In the genomic region with DNA sequence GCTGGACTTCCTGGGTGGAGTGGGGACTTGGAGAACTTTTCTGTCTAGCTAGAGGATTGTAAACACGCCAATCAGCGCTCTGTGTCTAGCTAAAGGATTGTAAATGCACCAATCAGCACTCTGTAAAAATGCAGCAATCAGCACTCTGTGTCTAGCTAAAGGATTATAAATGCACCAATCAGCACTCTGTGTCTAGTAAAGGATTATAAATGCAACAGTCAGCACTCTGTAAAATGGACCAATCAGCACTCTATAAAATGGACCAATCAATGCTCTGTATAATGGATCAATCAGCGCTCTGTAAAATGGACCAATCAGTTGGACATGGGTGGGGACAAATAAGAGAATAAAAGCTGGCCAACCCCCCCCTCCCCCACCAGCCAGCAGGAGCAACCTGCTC, we compare ENCODE assay signal across 4 cellular contexts.
DNase-seq lines count a peak whose midpoint lies in the region; ATAC-seq, FAIRE-seq and TF ChIP-seq lines count a peak whose summit lies in the region.
"Not testable (repeated sequence)": the region's sequence is repeated elsewhere in the genome, so short reads cannot be mapped to it uniquely, and the experiment has no call there.

No MANE protein-coding gene starts in this region.

- H2AK5ac ChIP-seq in neuronal stem cell (ENCODE audit: low read depth, low read length): not testable (repeated sequence)

- not testable (repeated sequence) for H3K18ac ChIP-seq in neuronal stem cell (ENCODE audit: low read length)

- not testable (repeated sequence) for H3K4ac ChIP-seq in neuronal stem cell (ENCODE audit: low read length)

- not testable (repeated sequence) for BruUV-seq in HepG2 (replicated peaks; lab: Mats Ljungman, UMichigan)

- H3K14ac ChIP-seq in neuronal stem cell (ENCODE audit: low read length): not testable (repeated sequence)

- H3K23ac ChIP-seq in neuronal stem cell (ENCODE audit: low read depth, low read length, poor library complexity): not testable (repeated sequence)

- WGBS in A549 (ENCODE audit: missing lambda C conversion rate): 10% methylated on average over 3 of the region's 3 CpGs
- WGBS in HepG2 (ENCODE audit: low lambda C conversion rate): 15% methylated on average over 3 of the region's 3 CpGs
- no CpG with 5 or more reads among the region's 3 CpGs for WGBS in neuronal stem cell (ENCODE audit: extremely low coverage in 2 of 2, insufficient read length in 2 of 2, insufficient replicate concordance in 1 of 2), 2 donors

- not testable (repeated sequence) for H3K79me1 ChIP-seq in neuronal stem cell (ENCODE audit: low read depth, low read length)

- not testable (repeated sequence) for H3K27me3 ChIP-seq in HepG2 (ENCODE audit: control insufficient read depth in 1 of 2, insufficient read depth in 2 of 2, low read length in 2 of 2); neuronal stem cell (ENCODE audit: control insufficient read depth in 3 of 3, insufficient read depth in 3 of 3, low read depth in 1 of 3, low read length in 3 of 3)

- H2AFZ ChIP-seq in HepG2 (ENCODE audit: low read length): not testable (repeated sequence)
- H2AFZ ChIP-seq in neuronal stem cell (ENCODE audit: low read length): peak overlapping the region; percentile 40

- in situ Hi-C loops in HepG2 (cut with HindIII; ENCODE audit: extremely low pct_ligation_motif_present, low pct_unique_long_range_greater_than_20kb): not testable (repeated sequence)

- H4K91ac ChIP-seq in neuronal stem cell (ENCODE audit: low read depth, low read length, poor library complexity): not testable (repeated sequence)

- TF ChIP-seq EP300 in A549 (IDR thresholded peaks at IDR 0.05); HepG2 (IDR thresholded peaks at IDR 0.05; ENCODE audit: low read depth in 2 of 2, low read length in 2 of 2); HepG2 (CRISPR knock-in tag; IDR thresholded peaks at IDR 0.05; ENCODE audit: borderline replicate concordance): not testable (repeated sequence)

- H4K20me1 ChIP-seq in HepG2 (ENCODE audit: insufficient read depth, low read length): not testable (repeated sequence)

- not testable (repeated sequence) for H3K4me1 ChIP-seq in A549; HEK293 (ENCODE audit: control insufficient read depth, insufficient read depth, low read length); HepG2 (ENCODE audit: insufficient read depth, low read length); neuronal stem cell (ENCODE audit: control insufficient read depth in 2 of 2, insufficient read depth in 1 of 2, low read depth in 1 of 2, low read length in 2 of 2)

- H3K4me3 ChIP-seq in A549; HEK293 (ENCODE audit: low read depth, low read length); HepG2 (replicated peaks in 1 of 3; ENCODE audit: insufficient read depth in 1 of 3, low read depth in 2 of 3, low read length in 3 of 3); neuronal stem cell (ENCODE audit: low read length in 2 of 2): not testable (repeated sequence)

- not testable (repeated sequence) for H3K4me2 ChIP-seq in A549; HepG2 (ENCODE audit: low read depth, low read length); neuronal stem cell (ENCODE audit: insufficient read depth, low read length, poor library complexity, severe bottlenecking)

- not testable (repeated sequence) for H3K27ac ChIP-seq in A549; HEK293 (ENCODE audit: extremely low read depth, low read depth, low read length); HepG2 (ENCODE audit: extremely low read length, insufficient read depth, low read length); neuronal stem cell (replicated peaks; ENCODE audit: low read length)

- H4K8ac ChIP-seq in neuronal stem cell (ENCODE audit: low read depth, low read length): not testable (repeated sequence)

- not testable (repeated sequence) for ATAC-seq in A549, HepG2

- CTCF ChIA-PET in A549 (lab: Yijun Ruan, JAX); HepG2 (lab: Yijun Ruan, JAX; ENCODE audit: low intra/inter-chr PET ratio, low total read pairs): not testable (repeated sequence)
- CTCF ChIA-PET in HEK293 (lab: Yijun Ruan, JAX): interaction anchor here (0.6 kb wide), 1 partner anchor 290 kb away, joined by 3 read pairs; no protein-coding TSS in a partner anchor

- not testable (repeated sequence) for DNase-seq in A549 (ENCODE audit: low read depth in 1 of 2, low spot score in 1 of 2); HepG2 (ENCODE audit: low spot score); neuronal stem cell (ENCODE audit: low spot score)

- not testable (repeated sequence) for H3K9me3 ChIP-seq in A549; HEK293 (ENCODE audit: control insufficient read depth, insufficient read depth, low read depth, low read length); HepG2 (ENCODE audit: low read length); neuronal stem cell (replicated peaks in 1 of 2; ENCODE audit: control insufficient read depth in 2 of 2, insufficient read depth in 1 of 2, low read depth in 1 of 2, low read length in 2 of 2)

- TF ChIP-seq POLR2A in A549 (IDR thresholded peaks at IDR 0.05; ENCODE audit: low read length); HepG2 (IDR thresholded peaks at IDR 0.05; ENCODE audit: insufficient read depth in 1 of 2, low read depth in 2 of 2, low read length in 2 of 2): not testable (repeated sequence)

- not testable (repeated sequence) for H3K36me3 ChIP-seq in HEK293 (ENCODE audit: control insufficient read depth in 2 of 2, insufficient read depth in 1 of 2, low read length in 2 of 2); HepG2 (replicated peaks in 1 of 2; ENCODE audit: control insufficient read depth in 1 of 2, insufficient read depth in 2 of 2, low read length in 2 of 2); neuronal stem cell (replicated peaks in 1 of 2; ENCODE audit: control insufficient read depth in 2 of 2, insufficient read depth in 2 of 2, low read length in 2 of 2)

- H2BK12ac ChIP-seq in neuronal stem cell (ENCODE audit: low read length): not testable (repeated sequence)

- not testable (repeated sequence) for H3K79me2 ChIP-seq in HepG2 (ENCODE audit: insufficient read depth, low read length)

- H2BK120ac ChIP-seq in neuronal stem cell (ENCODE audit: low read depth, low read length): not testable (repeated sequence)

- not testable (repeated sequence) for FAIRE-seq in A549 (lab: Jason Lieb, UNC); HepG2 (lab: Jason Lieb, UNC)

- intact Hi-C loops in HepG2 (cut with micrococcal nuclease; ENCODE audit: unreplicated experiment): not testable (repeated sequence)

- not testable (repeated sequence) for TF ChIP-seq CTCF in A549 (IDR thresholded peaks at IDR 0.05); HEK293 (tag by site-specific recombination; IDR thresholded peaks at IDR 0.05); HepG2 (CRISPR knock-in tag; IDR thresholded peaks at IDR 0.05)

- POLR2A ChIA-PET in A549 (lab: Yijun Ruan, JAX); HEK293 (lab: Yijun Ruan, JAX); HepG2 (lab: Yijun Ruan, JAX): not testable (repeated sequence)

- not testable (repeated sequence) for H2BK5ac ChIP-seq in neuronal stem cell (ENCODE audit: low read length)

- TF ChIP-seq RAD21 in A549 (conservative IDR thresholded peaks at IDR 0.05 in 1 of 2, IDR thresholded peaks at IDR 0.05 in 1 of 2); HepG2 (CRISPR knock-in tag; IDR thresholded peaks at IDR 0.05): not testable (repeated sequence)

- H3K9ac ChIP-seq in HepG2 (ENCODE audit: insufficient read depth, low read depth, low read length); neuronal stem cell (ENCODE audit: low read depth, low read length, poor library complexity): not testable (repeated sequence)

- not testable (repeated sequence) for H2BK15ac ChIP-seq in neuronal stem cell (ENCODE audit: low read length)

TF ChIP-seq in A549, 52 proteins besides CTCF, POLR2A, EP300 and RAD21:
- peak; percentile 53 for TF ChIP-seq MAFK (IDR thresholded peaks at IDR 0.05; ENCODE audit: partially characterized antibody)

TF ChIP-seq in HEK293, 187 proteins besides CTCF, POLR2A, EP300 and RAD21:
- peak; percentile 45 for TF ChIP-seq SETDB1 (IDR thresholded peaks at IDR 0.05; ENCODE audit: insufficient read length, low read length)
TF ChIP-seq in HEK293: peak in this region for 1; not testable (repeated sequence) for 186.

TF ChIP-seq in HepG2, 621 proteins besides CTCF, POLR2A, EP300 and RAD21:
- TF ChIP-seq MAFK (conservative IDR thresholded peaks at IDR 0.05 in 1 of 2, IDR thresholded peaks at IDR 0.05 in 1 of 2; ENCODE audit: low read length in 2 of 2): peak; percentile 30 to 81; a peak in 3 of 4 replicates
- peak; percentile 68 for TF ChIP-seq MAFF (IDR thresholded peaks at IDR 0.05; ENCODE audit: low read depth, low read length)
